19 cellular contexts compared by ENCODE assay signal in genomic region chr15:45141386-45141785, GRCh38. TPM values are rescaled to one million over a fixed set of nuclear protein-coding genes. Genes with fewer than 3 reads are reported as not detected.
A peak's percentile ranks its signal among the peaks of the same experiment; 100 is the strongest.
DNase-seq lines count a peak whose midpoint lies in the region; ATAC-seq and TF ChIP-seq lines count a peak whose summit lies in the region.
"Had no signal": no experiment of that assay in that cellular context is flagged by ENCODE, and none has a peak within 500 bp of the region (broad histone marks: within the 10 kb centered on the region; RNA-seq: fewer than 3 reads in every experiment).

No MANE protein-coding gene starts in this region.

- H3K4me1 ChIP-seq in BLaER1 treated with 17β-estradiol and CSF1 and Interleukin-3, amounts not matched to agents 10 nM and 100 nM = peaks cover 4 to 33% (median 22%) of the 10 kb centered on the region in 10 experiments; a peak in 19 of 20 replicates
- H3K4me1 ChIP-seq in Caco-2 = no peaks in the 10 kb centered on the region; the same call in 1 of the 2 replicates
- H3K4me1 ChIP-seq in osteoblast (ENCODE audit: insufficient read depth, low read length) = no peaks in the 10 kb centered on the region
- H3K4me1 ChIP-seq in upper lobe of right lung = peaks cover 6% of the 10 kb centered on the region

- H4K20me1 ChIP-seq in BLaER1 treated with 17β-estradiol and CSF1 and Interleukin-3, amounts not matched to agents 10 nM and 100 nM = no peaks in the 10 kb centered on the region
- no peaks in the 10 kb centered on the region for H4K20me1 ChIP-seq in osteoblast (ENCODE audit: insufficient read depth, low read length)

- no peaks in the 10 kb centered on the region for H3K9me3 Mint-ChIP-seq in Caco-2 (ENCODE audit: unreplicated experiment)
- H3K9me3 Mint-ChIP-seq: CD4-positive, alpha-beta memory T cell; GM23338; H9 had no signal

- H3K4me3 Mint-ChIP-seq in Caco-2 (ENCODE audit: unreplicated experiment) = no peak overlapping the region
- H3K4me3 Mint-ChIP-seq: CD4-positive, alpha-beta memory T cell; GM23338; H9 had no signal

- H3K9me3 ChIP-seq in BLaER1 treated with 17β-estradiol and CSF1 and Interleukin-3, amounts not matched to agents 10 nM and 100 nM (replicated peaks in 1 of 11) = no peaks in the 10 kb centered on the region
- H3K9me3 ChIP-seq in Caco-2 (no peaks in the 10 kb centered on the region), osteoblast (ENCODE audit: low read depth, low read length) (no peaks in the 10 kb centered on the region), upper lobe of right lung (no peaks in the 10 kb centered on the region)

- H3K9ac ChIP-seq in BLaER1 treated with 17β-estradiol and CSF1 and Interleukin-3, amounts not matched to agents 10 nM and 100 nM = peak overlapping the region in 2 of 11 experiments; percentile 6 to 10; a peak in 2 of 22 replicates

- H3K79me2 ChIP-seq in osteoblast (ENCODE audit: insufficient read depth, low read length) = no peaks in the 10 kb centered on the region

- intact Hi-C loops in Caco-2 (cut with micrococcal nuclease; ENCODE audit: unreplicated experiment) = no loop called here
- intact Hi-C loops in upper lobe of right lung (cut with DNase I) = no loop called here

- no TSS peak for BruUV-seq in Caco-2 (replicated peaks; lab: Mats Ljungman, UMichigan)

- no peak for DNase-seq in Caco-2
- peak; percentile 54 for DNase-seq in osteoblast (ENCODE audit: insufficient read length, low spot score, missing footprints)
- peak; percentile 18 for DNase-seq in upper lobe of right lung
- no peak for DNase-seq in KG1 (lab: John Stamatoyannopoulos, UW)
- DNase-seq: CD4-positive, alpha-beta memory T cell; COR-L47; DMS153; EL; GDM1; H9 had no signal

- peak overlapping the region; percentile 23 for H3K27ac Mint-ChIP-seq in Caco-2 (ENCODE audit: unreplicated experiment)
- H3K27ac Mint-ChIP-seq: CD4-positive, alpha-beta memory T cell; GM23338; H9 had no signal

- no peak for ATAC-seq in upper lobe of right lung
- ATAC-seq in HG02840 (IDR thresholded peaks at IDR 0.05; ENCODE audit: low FRiP score, unreplicated experiment) = no peak
- no peak for ATAC-seq in GM18909 (IDR thresholded peaks at IDR 0.05; ENCODE audit: poor library complexity, unreplicated experiment)
- ATAC-seq: GM12878, GM23338, HCT116 had no signal

- CTCF ChIA-PET in Caco-2 (lab: Charles Lee) = no interaction called here

- H2AFZ ChIP-seq in osteoblast (ENCODE audit: low read length) = no peak overlapping the region
- H2AFZ ChIP-seq: GM23338 had no signal

- no peaks in the 10 kb centered on the region for H3K27me3 Mint-ChIP-seq in Caco-2 (ENCODE audit: insufficient read depth, unreplicated experiment)

- peak overlapping the region in 1 of 11 experiments; percentile 34; a peak in 1 of 22 replicates for H3K27ac ChIP-seq in BLaER1 treated with 17β-estradiol and CSF1 and Interleukin-3, amounts not matched to agents 10 nM and 100 nM
- H3K27ac ChIP-seq in osteoblast (ENCODE audit: low read depth, low read length) (no peak overlapping the region), upper lobe of right lung (no peak overlapping the region)

- no peaks in the 10 kb centered on the region for H3K36me3 ChIP-seq in BLaER1 treated with 17β-estradiol and CSF1 and Interleukin-3, amounts not matched to agents 10 nM and 100 nM
- H3K36me3 ChIP-seq in Caco-2 (ENCODE audit: control insufficient read depth, insufficient read depth, low read length) (no peaks in the 10 kb centered on the region), osteoblast (ENCODE audit: insufficient read depth, low read length) (no peaks in the 10 kb centered on the region), upper lobe of right lung (peaks cover 6% of the 10 kb centered on the region)

- no peaks in the 10 kb centered on the region for H3K27me3 ChIP-seq in BLaER1 treated with 17β-estradiol and CSF1 and Interleukin-3, amounts not matched to agents 10 nM and 100 nM
- H3K27me3 ChIP-seq in Caco-2 (replicated peaks; ENCODE audit: control insufficient read depth, insufficient read depth, low read length) = no peaks in the 10 kb centered on the region
- peaks cover 28% of the 10 kb centered on the region for H3K27me3 ChIP-seq in osteoblast (ENCODE audit: insufficient read depth, low read length)
- no peaks in the 10 kb centered on the region for H3K27me3 ChIP-seq in upper lobe of right lung

- no peak for TF ChIP-seq CTCF in Caco-2 (IDR thresholded peaks at IDR 0.05; ENCODE audit: insufficient read depth in 1 of 2, low read depth in 1 of 2, low read length in 1 of 2, severe bottlenecking in 1 of 2, unreplicated experiment in 1 of 2)
- no peak for TF ChIP-seq CTCF in osteoblast (IDR thresholded peaks at IDR 0.05; ENCODE audit: extremely low read depth, low read depth, low read length)
- TF ChIP-seq CTCF in upper lobe of right lung (IDR thresholded peaks at IDR 0.05) = no peak

- H3K4me1 Mint-ChIP-seq in Caco-2 (ENCODE audit: low read depth, unreplicated experiment) = no peaks in the 10 kb centered on the region

- POLR2A ChIA-PET in Caco-2 (lab: Charles Lee) = no interaction called here

- H3K4me2 ChIP-seq in BLaER1 treated with 17β-estradiol and CSF1 and Interleukin-3, amounts not matched to agents 10 nM and 100 nM = peak overlapping the region in 9 of 11 experiments; percentile 31 to 73 (median 70); a peak in 16 of 22 replicates
- H3K4me2 ChIP-seq in osteoblast (ENCODE audit: insufficient read depth, low read length) = no peak overlapping the region
- H3K4me2 ChIP-seq: GM23338 had no signal

- H3K4me3 ChIP-seq in BLaER1 treated with 17β-estradiol and CSF1 and Interleukin-3, amounts not matched to agents 10 nM and 100 nM = no peak overlapping the region
- H3K4me3 ChIP-seq in Caco-2 (ENCODE audit: low read depth, low read length) (no peak overlapping the region), osteoblast (ENCODE audit: insufficient read depth, low read length) (no peak overlapping the region), upper lobe of right lung (no peak overlapping the region)
- H3K4me3 ChIP-seq: GM12878, GM23338 had no signal

- H3K36me3 Mint-ChIP-seq in Caco-2 (ENCODE audit: insufficient read depth, unreplicated experiment) = no peaks in the 10 kb centered on the region

RNA-seq across cellular contexts. Expression of gene DUOX1, which starts 11.6 kb away (rescaled TPM):
- total RNA-seq in Caco-2 (2022) (0.14 and 0.56 TPM in 2 replicates), osteoblast (under 0.01 and 0.29 TPM in 2 replicates), upper lobe of right lung (327 TPM)
- total RNA-seq: A172, H4 had no signal

RNA-seq across cellular contexts. Expression of gene DUOXA1, which starts 11.7 kb away (rescaled TPM):
- total RNA-seq in Caco-2 (2022) (0.39 TPM in 1 of 2 replicates, not detected in the other), osteoblast (0.29 and 0.36 TPM in 2 replicates), upper lobe of right lung (138 TPM)
- total RNA-seq: A172, GM23338, H4 had no signal

RNA-seq across cellular contexts. Expression of gene DUOXA2, which starts 27.3 kb away (rescaled TPM):
- 1.5 and 1.6 TPM in 2 replicates for total RNA-seq in Caco-2 (2022)
- total RNA-seq in osteoblast = not detected in 2 replicates
- not detected for total RNA-seq in upper lobe of right lung
- total RNA-seq: A172; A673; CD4-positive, alpha-beta memory T cell; GM12878; GM23338; H4; H9 had no signal

RNA-seq across cellular contexts. Expression of gene DUOX2, which starts 27.4 kb away (rescaled TPM):
- 6.9 and 8.3 TPM in 2 replicates for total RNA-seq in Caco-2 (2022)
- under 0.01 TPM in 1 of 2 replicates, not detected in the other for total RNA-seq in osteoblast
- total RNA-seq in upper lobe of right lung = 3.8 TPM
- total RNA-seq: GM23338 had no signal

RNA-seq across cellular contexts. Expression of gene SHF, which starts 46.4 kb away (rescaled TPM):
- total RNA-seq in Caco-2 (2022) (11.9 and 12.9 TPM in 2 replicates), osteoblast (3.3 and 4.1 TPM in 2 replicates), upper lobe of right lung (7.1 TPM)
- total RNA-seq: A172 had no signal

Comparison
In these comparisons a context has a peak if more than half of its experiments do, and no peak if none do; other contexts are left out.
1. DNase-seq: peak in osteoblast (single experiment) and upper lobe of right lung (single experiment); none in Caco-2 (0 of 2) and KG1 (single experiment).
2. RNA of gene DUOX1, which starts 11.6 kb away (total RNA-seq): 327 TPM in upper lobe of right lung (single experiment); 0.14 to 0.56 TPM in Caco-2 and under 0.01 to 0.29 TPM in osteoblast; every median in the first group is over 100 times any median in the second.
3. RNA of gene DUOXA1, which starts 11.7 kb away (total RNA-seq): 138 TPM in upper lobe of right lung (single experiment); 0.29 to 0.36 TPM in osteoblast and 0.39 TPM in Caco-2; every median in the first group is over 10 times any median in the second.